In the genomic region with DNA sequence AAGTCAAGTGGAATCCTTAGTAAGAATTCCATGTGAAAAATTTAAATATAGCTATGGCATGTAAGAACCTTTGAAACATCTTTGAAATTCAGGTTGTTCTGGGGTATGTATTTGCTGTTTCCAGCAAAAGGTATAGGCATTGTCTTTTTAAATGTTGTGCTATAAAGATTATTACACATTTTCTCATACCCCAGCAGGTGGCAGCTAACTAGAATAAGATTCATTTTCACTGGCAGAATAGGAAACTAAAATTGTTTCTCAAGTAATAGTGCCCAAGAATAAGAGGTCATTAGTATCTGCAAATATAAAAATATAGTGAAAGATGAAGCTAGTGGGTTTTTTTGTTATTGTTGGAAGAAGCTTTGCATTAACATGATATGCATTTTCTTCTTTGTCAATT, we compare ENCODE assay signal across 14 cellular contexts. TPM values are rescaled to one million over a fixed set of nuclear protein-coding genes. Genes with fewer than 3 reads are reported as not detected.
DNase-seq lines count a peak whose midpoint lies in the region; ATAC-seq and TF ChIP-seq lines count a peak whose summit lies in the region.
"Had no signal": no experiment of that assay in that cellular context is flagged by ENCODE, and none has a peak within 500 bp of the region (broad histone marks: within the 10 kb centered on the region; RNA-seq: fewer than 3 reads in every experiment).

No MANE protein-coding gene starts in this region.

- intact Hi-C loops in A673 (cut with micrococcal nuclease; ENCODE audit: unreplicated experiment), result loop anchor here (5.0 to 10.0 kb wide), 2 partner anchors 527 to 659 kb away; no protein-coding TSS in a partner anchor
- intact Hi-C loops in activated CD8-positive, alpha-beta T cell treated with anti-CD3 and anti-CD28 coated beads for 36 hours (cut with micrococcal nuclease), result no loop called here

- peaks cover 12% of the 10 kb centered on the region for H3K36me3 ChIP-seq in A673 (ENCODE audit: insufficient read depth, low read length, poor library complexity, severe bottlenecking)
- H3K36me3 ChIP-seq: brain microvascular endothelial cell had no signal

- TF ChIP-seq CTCF in A673 (conservative IDR thresholded peaks at IDR 0.05; ENCODE audit: low read depth, low read length) (peak; percentile 53), fibroblast of mammary gland (conservative IDR thresholded peaks at IDR 0.05; ENCODE audit: control insufficient read depth, insufficient read depth, low read depth, low read length) (peak; percentile 21)
- no peak for TF ChIP-seq CTCF in activated CD8-positive, alpha-beta T cell treated with anti-CD3 and anti-CD28 coated beads for 36 hours (IDR thresholded peaks at IDR 0.05)

- peak overlapping the region; percentile 75 for H3K4me3 ChIP-seq in A673 (ENCODE audit: low read depth, low read length, poor library complexity, severe bottlenecking)
- no peak overlapping the region for H3K4me3 ChIP-seq in fibroblast of mammary gland (ENCODE audit: control insufficient read depth, low read depth, low read length)

- H3K27ac Mint-ChIP-seq in activated CD8-positive, alpha-beta T cell treated with anti-CD3 and anti-CD28 coated beads for 36 hours, result no peak overlapping the region
- H3K27ac Mint-ChIP-seq: activated T-cell treated with anti-CD3 and anti-CD28 coated beads, Interleukin-2, amount 50 U/mL, for 72 hours; naive thymus-derived CD8-positive, alpha-beta T cell had no signal

- H3K27ac ChIP-seq in A673 (ENCODE audit: low read depth, low read length, poor library complexity, severe bottlenecking), result no peak overlapping the region
- H3K27ac ChIP-seq: brain microvascular endothelial cell had no signal

- no peaks in the 10 kb centered on the region for H3K27me3 ChIP-seq in A673 (replicated peaks; ENCODE audit: insufficient read depth, low read depth, low read length, poor library complexity)
- H3K27me3 ChIP-seq: brain microvascular endothelial cell had no signal

- DNase-seq in A673 (ENCODE audit: low spot score) (peak; percentile 52), EH (ENCODE audit: low read depth) (peak; percentile 36), NCI-H748 treated with DMSO at 0.1 percent for 48 hours (lab: John Stamatoyannopoulos, UW) (peak; percentile 26), fibroblast of mammary gland (ENCODE audit: low read depth) (no peak), nucleus accumbens (lab: John Stamatoyannopoulos, UW) (no peak), foreskin melanocyte (no peak)
- no peak for DNase-seq in activated CD8-positive, alpha-beta T cell treated with anti-CD3 and anti-CD28 coated beads for 36 hours
- DNase-seq: activated T-cell treated with anti-CD3 and anti-CD28 coated beads, Interleukin-2, amount 50 U/mL, for 72 hours; brain microvascular endothelial cell; Caco-2; erythroblast; MV-4-11; naive thymus-derived CD8-positive, alpha-beta T cell had no signal

- H3K4me3 Mint-ChIP-seq in activated CD8-positive, alpha-beta T cell treated with anti-CD3 and anti-CD28 coated beads for 36 hours, result no peak overlapping the region
- H3K4me3 Mint-ChIP-seq: activated T-cell treated with anti-CD3 and anti-CD28 coated beads, Interleukin-2, amount 50 U/mL, for 72 hours; naive thymus-derived CD8-positive, alpha-beta T cell had no signal

- peaks cover 4% of the 10 kb centered on the region for H3K9me3 Mint-ChIP-seq in activated CD8-positive, alpha-beta T cell treated with anti-CD3 and anti-CD28 coated beads for 36 hours

- peaks cover 53% of the 10 kb centered on the region for H3K27me3 Mint-ChIP-seq in activated CD8-positive, alpha-beta T cell treated with anti-CD3 and anti-CD28 coated beads for 36 hours

- no peaks in the 10 kb centered on the region for H3K9me3 ChIP-seq in A673 (ENCODE audit: low read depth, low read length, poor library complexity, severe bottlenecking)
- H3K9me3 ChIP-seq: Caco-2 had no signal

- POLR2A ChIA-PET in A673 (lab: Charles Lee; ENCODE audit: low non-redundant PET), result interaction anchor here (0.6 kb wide), 1 partner anchor 654 kb away, joined by 3 read pairs; no protein-coding TSS in a partner anchor
- POLR2A ChIA-PET in activated CD8-positive, alpha-beta T cell treated with anti-CD3 and anti-CD28 coated beads for 36 hours (lab: Charles Lee), result no interaction called here

- ATAC-seq in activated CD8-positive, alpha-beta T cell treated with anti-CD3 and anti-CD28 coated beads for 36 hours, result no peak
- no peak for ATAC-seq in GM19035 (IDR thresholded peaks at IDR 0.05; ENCODE audit: unreplicated experiment)
- ATAC-seq: activated T-cell treated with anti-CD3 and anti-CD28 coated beads, Interleukin-2, amount 50 U/mL, for 72 hours; naive thymus-derived CD8-positive, alpha-beta T cell had no signal

- H3K4me1 ChIP-seq in A673 (ENCODE audit: insufficient read depth, low read length, poor library complexity, severe bottlenecking), result peaks cover 13% of the 10 kb centered on the region
- H3K4me1 ChIP-seq: Caco-2 had no signal

- H3K4me1 Mint-ChIP-seq in activated CD8-positive, alpha-beta T cell treated with anti-CD3 and anti-CD28 coated beads for 36 hours (ENCODE audit: low read depth), result peaks cover 2% of the 10 kb centered on the region

- peaks cover 2% of the 10 kb centered on the region for H3K36me3 Mint-ChIP-seq in activated CD8-positive, alpha-beta T cell treated with anti-CD3 and anti-CD28 coated beads for 36 hours (ENCODE audit: low read depth)

- no TSS peak for BruUV-seq in A673 (replicated peaks; lab: Mats Ljungman, UMichigan)

- CTCF ChIA-PET in A673 (lab: Charles Lee), result no interaction called here
- CTCF ChIA-PET in activated CD8-positive, alpha-beta T cell treated with anti-CD3 and anti-CD28 coated beads for 36 hours (lab: Charles Lee), result no interaction called here

RNA-seq across cellular contexts. Expression of a gene that starts 1.8 kb away (rescaled TPM):
- total RNA-seq in A673 (2021), result 62.1 and 65.6 TPM in 2 replicates
- not detected for total RNA-seq in activated CD8-positive, alpha-beta T cell treated with anti-CD3 and anti-CD28 coated beads for 36 hours
- total RNA-seq: activated T-cell treated with anti-CD3 and anti-CD28 coated beads, Interleukin-2, amount 50 U/mL, for 72 hours; naive thymus-derived CD8-positive, alpha-beta T cell had no signal

Comparison
In these comparisons a context has a peak if more than half of its experiments do, and no peak if none do; other contexts are left out.
1. DNase-seq: peak in A673 (single experiment), EH (single experiment) and NCI-H748 treated with DMSO at 0.1 percent for 48 hours (single experiment); none in fibroblast of mammary gland (single experiment), nucleus accumbens (0 of 56), foreskin melanocyte (single experiment) and activated CD8-positive, alpha-beta T cell treated with anti-CD3 and anti-CD28 coated beads for 36 hours (single experiment).
2. RNA of a gene that starts 1.8 kb away (total RNA-seq): 62.1 to 65.6 TPM in A673; not detected in activated CD8-positive, alpha-beta T cell treated with anti-CD3 and anti-CD28 coated beads for 36 hours; every median in the first group is over 10 times any median in the second.